Comparison of ENCODE assay signal across 8 cellular contexts in genomic region chr1:36224537-36225297, GRCh38. TPM values are rescaled to one million over a fixed set of nuclear protein-coding genes. Genes with fewer than 3 reads are reported as not detected.
DNase-seq lines count a peak whose midpoint lies in the region; ATAC-seq, FAIRE-seq and TF ChIP-seq lines count a peak whose summit lies in the region.

No MANE protein-coding gene starts in this region.

- peak overlapping the region; percentile 91 for H3K27ac ChIP-seq in 22Rv1
- H3K27ac ChIP-seq in keratinocyte (ENCODE audit: control insufficient read depth, insufficient read depth, low read length) = peak overlapping the region; percentile 97

- H4K20me1 ChIP-seq in Loucy (ENCODE audit: insufficient read depth, low read length, poor library complexity, severe bottlenecking) (peaks cover 42% of the 10 kb centered on the region), keratinocyte (ENCODE audit: control insufficient read depth, extremely low read depth, insufficient read depth, low read length) (peaks cover 20% of the 10 kb centered on the region)

- H2AFZ ChIP-seq in Loucy (ENCODE audit: low read length) = peak overlapping the region; percentile 79
- H2AFZ ChIP-seq in keratinocyte (ENCODE audit: control insufficient read depth, low read length) = peak overlapping the region; percentile 85

- H3K4me1 ChIP-seq in Loucy (ENCODE audit: insufficient read depth, low read length, poor library complexity, severe bottlenecking) = peaks cover 26% of the 10 kb centered on the region
- H3K4me1 ChIP-seq in keratinocyte (ENCODE audit: control insufficient read depth, extremely low read depth, insufficient read depth, low read length) = peaks cover 15% of the 10 kb centered on the region

- H3K36me3 ChIP-seq in Loucy (ENCODE audit: insufficient read depth, low read length) (no peaks in the 10 kb centered on the region), bronchial epithelial cell (ENCODE audit: control insufficient read depth, insufficient read depth, low read length) (peaks cover 3% of the 10 kb centered on the region), keratinocyte (ENCODE audit: control insufficient read depth in 2 of 2, extremely low read depth in 1 of 2, insufficient read depth in 2 of 2, low read length in 2 of 2) (peaks cover 8 to 12% of the 10 kb centered on the region in 2 experiments)

- peak; percentile 45 for ATAC-seq in HG02588 (IDR thresholded peaks at IDR 0.05; ENCODE audit: unreplicated experiment)

- H3K4me2 ChIP-seq in Loucy (ENCODE audit: low read depth, low read length, poor library complexity, severe bottlenecking) = peak overlapping the region; percentile 90
- H3K4me2 ChIP-seq in keratinocyte (ENCODE audit: control insufficient read depth, extremely low read depth, insufficient read depth, low read depth, low read length) = peak overlapping the region; percentile 98

- dilution Hi-C loops in keratinocyte (cut with MboI; ENCODE audit: extremely low pct_ligation_motif_present, low sequenced_read_pairs) = no loop called here

- DNase-seq in GM10266 (ENCODE audit: extremely low spot score) (peak; percentile 80), RKO (ENCODE audit: low spot score) (peak; percentile 94), bronchial epithelial cell (ENCODE audit: low read depth) (peak; percentile 76), keratinocyte (ENCODE audit: low read depth, low spot score) (peak; percentile 21)
- DNase-seq in stimulated activated CD8-positive, alpha-beta memory T cell treated with anti-CD3 and anti-CD28 coated beads, Interleukin-4, amount 100 ng/mL, for 48 hours = peak; percentile 85

- H3K79me2 ChIP-seq in Loucy (ENCODE audit: insufficient read depth, low read length) = peaks cover 52% of the 10 kb centered on the region
- H3K79me2 ChIP-seq in keratinocyte (ENCODE audit: control insufficient read depth, insufficient read depth, low read length) = peaks cover 54% of the 10 kb centered on the region

- H3K9ac ChIP-seq in Loucy (ENCODE audit: low read depth, low read length, poor library complexity, severe bottlenecking) = peak overlapping the region; percentile 97
- H3K9ac ChIP-seq in keratinocyte (ENCODE audit: control insufficient read depth, extremely low read depth, insufficient read depth, low read length) = peak overlapping the region; percentile 93

- TF ChIP-seq CTCF in 22Rv1 (IDR thresholded peaks at IDR 0.05) = peak; percentile 26; the same call in 1 of the 2 replicates
- no peak for TF ChIP-seq CTCF in GM10266 (IDR thresholded peaks at IDR 0.05; ENCODE audit: control insufficient read depth, insufficient read depth, low read depth, missing control alignments)
- TF ChIP-seq CTCF in Loucy (conservative IDR thresholded peaks at IDR 0.05; ENCODE audit: low read length) = peak; percentile 45
- TF ChIP-seq CTCF in bronchial epithelial cell (IDR thresholded peaks at IDR 0.05; ENCODE audit: insufficient read depth, low read length, severe bottlenecking) = peak; percentile 43
- peak; percentile 29 to 58 (median 49) for TF ChIP-seq CTCF in keratinocyte (optimal IDR thresholded peaks at IDR 0.05 in 1 of 3, IDR thresholded peaks at IDR 0.05 in 1 of 3, conservative IDR thresholded peaks at IDR 0.05 in 1 of 3; ENCODE audit: extremely low read depth in 1 of 3, insufficient read depth in 2 of 3, low read length in 3 of 3)

- FAIRE-seq in bronchial epithelial cell (lab: Jason Lieb, UNC) = no peak
- peak; percentile 52 for FAIRE-seq in keratinocyte (lab: Jason Lieb, UNC)

- H3K9me3 ChIP-seq in Loucy (ENCODE audit: insufficient read depth, low read depth, low read length) (no peaks in the 10 kb centered on the region), keratinocyte (ENCODE audit: control insufficient read depth, low read depth, low read length) (no peaks in the 10 kb centered on the region)

- no peaks in the 10 kb centered on the region for H3K9me2 ChIP-seq in Loucy (replicated peaks; ENCODE audit: low read depth, low read length)

- H3K9me1 ChIP-seq in keratinocyte (ENCODE audit: control insufficient read depth, extremely low read depth, insufficient read depth, low read length) = no peaks in the 10 kb centered on the region

- peaks cover 4% of the 10 kb centered on the region; the same call in 1 of the 2 replicates for H3F3A ChIP-seq in Loucy (ENCODE audit: low read depth)

- no peaks in the 10 kb centered on the region for H3K27me3 ChIP-seq in Loucy (ENCODE audit: insufficient read depth, low read length, poor library complexity, severe bottlenecking)
- H3K27me3 ChIP-seq in bronchial epithelial cell (ENCODE audit: control insufficient read depth, insufficient read depth, low read length) = no peaks in the 10 kb centered on the region
- H3K27me3 ChIP-seq in keratinocyte (ENCODE audit: control insufficient read depth, extremely low read depth, insufficient read depth, low read length) = no peaks in the 10 kb centered on the region

- H3K4me3 ChIP-seq in Loucy (ENCODE audit: low read length, poor library complexity, severe bottlenecking) = peak overlapping the region; percentile 100
- peak overlapping the region; percentile 91 for H3K4me3 ChIP-seq in bronchial epithelial cell (ENCODE audit: low read depth, low read length)
- H3K4me3 ChIP-seq in keratinocyte (ENCODE audit: control insufficient read depth in 2 of 3, extremely low read depth in 1 of 3, insufficient read depth in 2 of 3, low read depth in 1 of 3, low read length in 3 of 3) = peak overlapping the region; percentile 79 to 100 (median 100)

RNA-seq across cellular contexts. Expression of gene THRAP3, which starts 0.5 kb away (rescaled TPM):
- total RNA-seq in bronchial epithelial cell = 82.3 and 82.4 TPM in 2 replicates
- 58.4 to 79.6 TPM (median 76.1 TPM) in 3 replicates for polyA plus RNA-seq in keratinocyte
- 85.5 TPM for polyA plus RNA-seq in keratinocyte (2011; ENCODE audit: low read depth)
- 34.3 and 59.9 TPM in 2 replicates for polyA plus RNA-seq in keratinocyte (2011; cell fraction: cytosol; rRNA removed)
- 91.9 and 96.0 TPM in 2 replicates for polyA plus RNA-seq in keratinocyte (2011; cell fraction: nucleus; rRNA removed)
- polyA plus RNA-seq in keratinocyte (2012; ENCODE audit: low replicate concordance) = 42.0 and 71.2 TPM in 2 replicates
- polyA minus RNA-seq in keratinocyte = 57.2 to 113 TPM (median 65.5 TPM) in 3 replicates
- 32.4 TPM for polyA minus RNA-seq in keratinocyte (2011; cell fraction: cytosol; rRNA and poly(A)+ RNA removed)
- 65.9 and 114 TPM in 2 replicates for polyA minus RNA-seq in keratinocyte (2011; cell fraction: nucleus; rRNA and poly(A)+ RNA removed)

Comparison
In these comparisons a context has a peak if more than half of its experiments do, and no peak if none do; other contexts are left out.
1. Peak in every context shown above with its lines: DNase-seq, ATAC-seq, H3K4me3 ChIP-seq and H3K27ac ChIP-seq.
2. DNase-seq: peak in every context shown above with its lines; median percentile 94 in RKO; 85 in stimulated activated CD8-positive, alpha-beta memory T cell treated with anti-CD3 and anti-CD28 coated beads, Interleukin-4, amount 100 ng/mL, for 48 hours; 80 in GM10266; 76 in bronchial epithelial cell; 21 in keratinocyte.